8 cellular contexts compared by ENCODE assay signal in genomic region chr7:7639847-7640220, GRCh38. TPM values are rescaled to one million over a fixed set of nuclear protein-coding genes. Genes with fewer than 3 reads are reported as not detected.
DNase-seq lines count a peak whose midpoint lies in the region; ATAC-seq, FAIRE-seq and TF ChIP-seq lines count a peak whose summit lies in the region.

No MANE protein-coding gene starts in this region.

- H3K27me3 Mint-ChIP-seq in activated naive CD8-positive, alpha-beta T cell treated with anti-CD3 and anti-CD28 coated beads, Interleukin-2, amount 50 U/mL, for 24 hours: no peaks in the 10 kb centered on the region

- FAIRE-seq in A549 (lab: Jason Lieb, UNC): no peak
- FAIRE-seq in small intestine (lab: Jason Lieb, UNC): no peak

- H3K36me3 Mint-ChIP-seq in activated naive CD8-positive, alpha-beta T cell treated with anti-CD3 and anti-CD28 coated beads, Interleukin-2, amount 50 U/mL, for 24 hours (ENCODE audit: low read depth): peaks cover 46% of the 10 kb centered on the region

- WGBS in A549 (ENCODE audit: missing lambda C conversion rate): 3% methylated on average over 19 of the region's 19 CpGs
- WGBS in small intestine, 3 donors: 0 to 1% (median 0%) methylated on average over 19 of the region's 19 CpGs

- H2AFZ ChIP-seq in OCI-LY1 (ENCODE audit: low read length): no peak overlapping the region

- peak overlapping the region; percentile 80 to 87 for H3K27ac ChIP-seq in A549
- peak overlapping the region; percentile 74 for H3K27ac ChIP-seq in OCI-LY1 (ENCODE audit: low read depth, low read length, poor library complexity, severe bottlenecking)
- peak overlapping the region; percentile 74 to 81 for H3K27ac ChIP-seq in small intestine (ENCODE audit: low read depth in 1 of 2, low read length in 1 of 2)

- H3K4me3 ChIP-seq in A549 (peak overlapping the region; percentile 89), OCI-LY1 (ENCODE audit: low read depth, low read length, poor library complexity, severe bottlenecking) (peak overlapping the region; percentile 92), iPS-11a (ENCODE audit: low read depth, low read length) (peak overlapping the region; percentile 94), small intestine (ENCODE audit: low read depth in 1 of 2, low read length in 2 of 2) (peak overlapping the region; percentile 56 to 86)

- peaks cover 17% of the 10 kb centered on the region; the same call in 2 of the 3 replicates for H3K4me1 ChIP-seq in A549
- peaks cover 30% of the 10 kb centered on the region for H3K4me1 ChIP-seq in OCI-LY1 (ENCODE audit: insufficient read depth, low read length, severe bottlenecking)
- H3K4me1 ChIP-seq in small intestine (ENCODE audit: control insufficient read depth in 2 of 2, insufficient read depth in 1 of 2, low read depth in 1 of 2, low read length in 1 of 2): no peaks in the 10 kb centered on the region

- H3K9me2 ChIP-seq in OCI-LY1 (ENCODE audit: low read depth, low read length): no peaks in the 10 kb centered on the region

- H3K9me3 ChIP-seq in A549 (no peaks in the 10 kb centered on the region), OCI-LY1 (ENCODE audit: low read length) (no peaks in the 10 kb centered on the region), small intestine (ENCODE audit: control insufficient read depth, low read depth) (no peaks in the 10 kb centered on the region)

- peaks cover 25% of the 10 kb centered on the region for H3K36me3 ChIP-seq in OCI-LY1 (ENCODE audit: insufficient read depth, low read length)
- H3K36me3 ChIP-seq in small intestine (ENCODE audit: control insufficient read depth in 2 of 2, insufficient read depth in 2 of 2, low read length in 2 of 2): no peaks in the 10 kb centered on the region

- no peaks in the 10 kb centered on the region for H3K9me3 Mint-ChIP-seq in activated naive CD8-positive, alpha-beta T cell treated with anti-CD3 and anti-CD28 coated beads, Interleukin-2, amount 50 U/mL, for 24 hours

- H3K9ac ChIP-seq in OCI-LY1 (ENCODE audit: low read length): peak overlapping the region; percentile 87

- TF ChIP-seq POLR2A in A549 (IDR thresholded peaks at IDR 0.05; ENCODE audit: low read length): no peak

- TF ChIP-seq RAD21 in A549 (conservative IDR thresholded peaks at IDR 0.05 in 1 of 2, IDR thresholded peaks at IDR 0.05 in 1 of 2): no peak

- no peaks in the 10 kb centered on the region for H3K27me3 ChIP-seq in OCI-LY1 (ENCODE audit: insufficient read depth, low read length)
- H3K27me3 ChIP-seq in small intestine (ENCODE audit: control insufficient read depth in 2 of 2, insufficient read depth in 2 of 2, low read length in 2 of 2): no peaks in the 10 kb centered on the region

- POLR2A ChIA-PET in A549 (lab: Yijun Ruan, JAX): interaction anchor here (0.6 to 1.9 kb wide), 11 partner anchors 12 to 540 kb away, joined by 3 to 6 read pairs (median 3); partner anchors contain the start of genes C1GALT1 and GLCCI1

- peaks cover 24% of the 10 kb centered on the region for H3K79me2 ChIP-seq in OCI-LY1 (ENCODE audit: insufficient read depth, low read length)

- no peak for TF ChIP-seq EP300 in A549 (IDR thresholded peaks at IDR 0.05)

- peaks cover 55% of the 10 kb centered on the region for H3K4me1 Mint-ChIP-seq in activated naive CD8-positive, alpha-beta T cell treated with anti-CD3 and anti-CD28 coated beads, Interleukin-2, amount 50 U/mL, for 24 hours

- no peaks in the 10 kb centered on the region for H4K20me1 ChIP-seq in OCI-LY1 (ENCODE audit: insufficient read depth, low read length)

- CTCF ChIA-PET in A549 (lab: Yijun Ruan, JAX): interaction anchor here (1.9 to 2.7 kb wide), 2 partner anchors 42 to 125 kb away, joined by 6 to 11 read pairs; no protein-coding TSS in a partner anchor

- peak overlapping the region; percentile 98 for H3K4me3 Mint-ChIP-seq in activated naive CD8-positive, alpha-beta T cell treated with anti-CD3 and anti-CD28 coated beads, Interleukin-2, amount 50 U/mL, for 24 hours

- H3K27ac Mint-ChIP-seq in activated naive CD8-positive, alpha-beta T cell treated with anti-CD3 and anti-CD28 coated beads, Interleukin-2, amount 50 U/mL, for 24 hours: peak overlapping the region; percentile 100

- peak overlapping the region; percentile 86 for H3K4me2 ChIP-seq in A549
- peak overlapping the region; percentile 82 for H3K4me2 ChIP-seq in OCI-LY1 (ENCODE audit: low read length)

- DNase-seq in A549 (ENCODE audit: low read depth in 1 of 2, low spot score in 1 of 2) (peak; percentile 2 to 29), small intestine (peak; percentile 62), GOT3 (lab: John Stamatoyannopoulos, UW) (no peak)
- DNase-seq in activated naive CD8-positive, alpha-beta T cell treated with anti-CD3 and anti-CD28 coated beads, Interleukin-2, amount 50 U/mL, for 24 hours: no peak

- TF ChIP-seq CTCF in A549 (IDR thresholded peaks at IDR 0.05) (no peak), OCI-LY1 (IDR thresholded peaks at IDR 0.05; ENCODE audit: low read length) (no peak)

- no peaks in the 10 kb centered on the region for H3F3A ChIP-seq in OCI-LY1 (ENCODE audit: insufficient read depth, low read length)

- ATAC-seq in A549 (peak in 1 of 2 experiments; percentile 1; a peak in 4 of 6 replicates), GM18511 (IDR thresholded peaks at IDR 0.05; ENCODE audit: unreplicated experiment) (peak; percentile 13), HG02588 (IDR thresholded peaks at IDR 0.05; ENCODE audit: unreplicated experiment) (no peak)
- ATAC-seq in activated naive CD8-positive, alpha-beta T cell treated with anti-CD3 and anti-CD28 coated beads, Interleukin-2, amount 50 U/mL, for 24 hours: peak; percentile 25

TF ChIP-seq in A549, 52 proteins besides CTCF, POLR2A, EP300 and RAD21:
- TF ChIP-seq MAX (IDR thresholded peaks at IDR 0.05): no peak
- TF ChIP-seq ZFP36 (IDR thresholded peaks at IDR 0.05; ENCODE audit: borderline replicate concordance, partially characterized antibody): no peak
- TF ChIP-seq USF2 (IDR thresholded peaks at IDR 0.05): no peak
- no peak for TF ChIP-seq HOXB13 (CRISPR knock-in tag; IDR thresholded peaks at IDR 0.05; ENCODE audit: low read depth)
- TF ChIP-seq CHD2 (IDR thresholded peaks at IDR 0.05; ENCODE audit: low read length, partially characterized antibody): no peak
- peak; percentile 48 for TF ChIP-seq MAFK (IDR thresholded peaks at IDR 0.05; ENCODE audit: partially characterized antibody)

RNA-seq across cellular contexts. Expression of gene UMAD1, which starts 0.7 kb away (rescaled TPM):
- polyA plus RNA-seq in A549 (2011; rRNA removed) (36.2 and 46.4 TPM in 2 replicates), A549 (2017; fragmentation: RNase III; extraction: RNeasy Plus Mini Kit Qiagen cat#74134 plus additional on column Dnase treatment) (18.6 to 21.4 TPM (median 20.4 TPM) in 3 replicates), small intestine (10 to 100 TPM in 2 of 3 donors, 1 to 10 TPM in 1; 9.2 to 21.2 (median 20.0) TPM)
- polyA plus RNA-seq in A549 (2012; cell fraction: cytosol; rRNA removed): 11.0 and 12.5 TPM in 2 replicates
- polyA plus RNA-seq in A549 (2012; cell fraction: nucleus; rRNA removed): 3.5 and 5.3 TPM in 2 replicates
- 11.9 and 16.9 TPM in 2 replicates for polyA minus RNA-seq in A549 (2011; rRNA and poly(A)+ RNA removed)

Comparison
In these comparisons a context has a peak if more than half of its experiments do, and no peak if none do; other contexts are left out.
1. DNase-seq: peak in A549 (2 of 2) and small intestine (single experiment); none in activated naive CD8-positive, alpha-beta T cell treated with anti-CD3 and anti-CD28 coated beads, Interleukin-2, amount 50 U/mL, for 24 hours (single experiment) and GOT3 (single experiment).
2. Peak in every context shown above with its lines, with median percentiles within 50 percentile points of each other: H3K27ac ChIP-seq and H3K4me3 ChIP-seq.